Comparison of ENCODE assay signal across 13 cellular contexts in genomic region chr3:188468196-188468595, GRCh38.
DNase-seq lines count a peak whose midpoint lies in the region; ATAC-seq, FAIRE-seq and TF ChIP-seq lines count a peak whose summit lies in the region.
"Had no signal": no experiment of that assay in that cellular context is flagged by ENCODE, and none has a peak within 500 bp of the region (broad histone marks: within the 10 kb centered on the region; RNA-seq: fewer than 3 reads in every experiment).

No MANE protein-coding gene starts in this region.

- no peak overlapping the region for H3K27ac Mint-ChIP-seq in activated CD4-positive, alpha-beta T cell treated with anti-CD3 and anti-CD28 coated beads, Interleukin-2, amount 10 ng/mL, durations not matched to agents 24 days and 14 days

- H3K36me3 Mint-ChIP-seq in activated CD4-positive, alpha-beta T cell treated with anti-CD3 and anti-CD28 coated beads, Interleukin-2, amount 10 ng/mL, durations not matched to agents 24 days and 14 days (ENCODE audit: low read depth): peaks cover 17% of the 10 kb centered on the region

- H3K9me3 Mint-ChIP-seq in activated CD4-positive, alpha-beta T cell treated with anti-CD3 and anti-CD28 coated beads, Interleukin-2, amount 10 ng/mL, durations not matched to agents 24 days and 14 days: peaks cover 12% of the 10 kb centered on the region

- POLR2A ChIA-PET in RWPE1 (lab: Yijun Ruan, JAX; ENCODE audit: low non-redundant PET): no interaction called here

- peak overlapping the region; percentile 48 for H3K4me3 ChIP-seq in adipocyte (ENCODE audit: low read length)
- H3K4me3 ChIP-seq in spleen: no peak overlapping the region
- H3K4me3 ChIP-seq: heart right ventricle had no signal

- ATAC-seq in GM21528 (IDR thresholded peaks at IDR 0.05; ENCODE audit: low FRiP score, unreplicated experiment): no peak

- FAIRE-seq in islet of Langerhans (lab: Jason Lieb, UNC): peak; percentile 27

- DNase-seq in HT-29 (ENCODE audit: low spot score) (peak; percentile 2), adipocyte (ENCODE audit: low read depth) (no peak), spleen (no peak), RWPE1 (ENCODE audit: low spot score) (no peak), NCI-H510A (lab: John Stamatoyannopoulos, UW) (no peak)
- no peak for DNase-seq in activated CD4-positive, alpha-beta T cell treated with anti-CD3 and anti-CD28 coated beads, Interleukin-2, amount 10 ng/mL, durations not matched to agents 24 days and 14 days
- DNase-seq: activated CD4-positive, alpha-beta T cell treated with anti-CD3 and anti-CD28 coated beads for 4 hours; aorta; GDM1; SW 1271 had no signal

- H3K36me3 ChIP-seq in adipocyte (ENCODE audit: control insufficient read depth, insufficient read depth, low read length, severe bottlenecking): no peaks in the 10 kb centered on the region
- no peaks in the 10 kb centered on the region for H3K36me3 ChIP-seq in spleen
- H3K36me3 ChIP-seq: heart right ventricle had no signal

- H3K4me3 Mint-ChIP-seq in activated CD4-positive, alpha-beta T cell treated with anti-CD3 and anti-CD28 coated beads, Interleukin-2, amount 10 ng/mL, durations not matched to agents 24 days and 14 days: no peak overlapping the region

- intact Hi-C loops in spleen (cut with DNase I; ENCODE audit: low total_unique reads): no loop called here
- intact Hi-C loops in activated CD4-positive, alpha-beta T cell treated with anti-CD3 and anti-CD28 coated beads, Interleukin-2, amount 10 ng/mL, durations not matched to agents 24 days and 14 days (cut with micrococcal nuclease): no loop called here

- CTCF ChIA-PET in RWPE1 (lab: Yijun Ruan, JAX): no interaction called here

- H3K27ac ChIP-seq in spleen (peak overlapping the region in 6 of 8 donors; percentile 1 to 68 (median 50)), RWPE1 (no peak overlapping the region)

- H3K9me3 ChIP-seq in adipocyte (ENCODE audit: control insufficient read depth, low read length) (no peaks in the 10 kb centered on the region), spleen (no peaks in the 10 kb centered on the region)

- no peaks in the 10 kb centered on the region for H3K27me3 Mint-ChIP-seq in activated CD4-positive, alpha-beta T cell treated with anti-CD3 and anti-CD28 coated beads, Interleukin-2, amount 10 ng/mL, durations not matched to agents 24 days and 14 days

- TF ChIP-seq POLR2A in spleen (IDR thresholded peaks at IDR 0.05): no peak

- peak overlapping the region; percentile 37 for H3K9ac ChIP-seq in adipocyte (ENCODE audit: low read length)

- H3K4me1 ChIP-seq in adipocyte (ENCODE audit: control insufficient read depth, insufficient read depth, low read length): peaks cover 54% of the 10 kb centered on the region
- H3K4me1 ChIP-seq in spleen: peaks cover 0 to 21% (median 7%) of the 10 kb centered on the region in 6 donors

- 41 to 76% (median 68%) methylated on average over 2 of the region's 2 CpGs for WGBS in spleen, 5 donors

- H3K27me3 ChIP-seq in adipocyte (replicated peaks; ENCODE audit: control insufficient read depth, insufficient read depth, low read length) (no peaks in the 10 kb centered on the region), spleen (replicated peaks in 1 of 7) (no peaks in the 10 kb centered on the region)
- H3K27me3 ChIP-seq: heart right ventricle had no signal

- peaks cover 3% of the 10 kb centered on the region for H3K4me1 Mint-ChIP-seq in activated CD4-positive, alpha-beta T cell treated with anti-CD3 and anti-CD28 coated beads, Interleukin-2, amount 10 ng/mL, durations not matched to agents 24 days and 14 days

- no peak for TF ChIP-seq CTCF in spleen (IDR thresholded peaks at IDR 0.05 in 8 of 11, conservative IDR thresholded peaks at IDR 0.05 in 3 of 11)
- no peak for TF ChIP-seq CTCF in RWPE1 (conservative IDR thresholded peaks at IDR 0.05; ENCODE audit: low read depth)
